In the genomic region with DNA sequence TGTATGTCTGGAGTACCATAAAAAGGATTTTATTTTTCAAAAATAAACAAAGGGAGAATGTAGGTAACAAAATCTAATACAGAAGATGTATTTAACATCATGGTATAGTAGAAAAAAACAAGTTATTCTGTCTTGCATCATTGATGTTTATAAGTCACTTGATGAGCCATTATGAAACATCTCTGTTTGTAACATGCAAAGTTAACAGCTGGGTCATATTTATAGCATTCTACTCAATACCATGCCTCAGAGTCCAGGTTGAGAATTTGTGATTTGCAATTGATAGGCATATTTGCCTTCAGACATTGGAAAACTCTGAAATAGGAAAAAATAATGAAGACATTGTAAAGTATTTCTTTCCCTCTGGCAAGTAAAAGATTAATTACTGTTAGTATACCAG, we compare ENCODE assay signal across 17 cellular contexts. TPM values are rescaled to one million over a fixed set of nuclear protein-coding genes. Genes with fewer than 3 reads are reported as not detected.
A peak's percentile ranks its signal among the peaks of the same experiment; 100 is the strongest.
DNase-seq lines count a peak whose midpoint lies in the region; ATAC-seq and TF ChIP-seq lines count a peak whose summit lies in the region.
"Had no signal": no experiment of that assay in that cellular context is flagged by ENCODE, and none has a peak within 500 bp of the region (broad histone marks: within the 10 kb centered on the region; RNA-seq: fewer than 3 reads in every experiment).

No MANE protein-coding gene starts in this region.

- H3K9me3 ChIP-seq in adrenal gland (replicated peaks in 1 of 3), result no peaks in the 10 kb centered on the region

- H3K4me3 ChIP-seq in adrenal gland, result no peak overlapping the region
- H3K4me3 ChIP-seq: BLaER1, skin epidermis had no signal

- no peak for TF ChIP-seq CTCF in adrenal gland (IDR thresholded peaks at IDR 0.05)

- H3K27me3 ChIP-seq in adrenal gland, result no peaks in the 10 kb centered on the region
- H3K27me3 ChIP-seq: BLaER1 had no signal

- intact Hi-C loops in adrenal gland (cut with DNase I) (loop anchor here (10.0 kb wide), 2 partner anchors 218 to 318 kb away; no protein-coding TSS in a partner anchor), Right ventricle myocardium superior (cut with DNase I) (loop anchor here (5.0 to 10.0 kb wide), 2 partner anchors 95 to 548 kb away; no protein-coding TSS in a partner anchor)

- ATAC-seq in GM18861 (IDR thresholded peaks at IDR 0.05; ENCODE audit: unreplicated experiment) (peak; percentile 28), GM21619 (IDR thresholded peaks at IDR 0.05; ENCODE audit: unreplicated experiment) (peak; percentile 39), HG03432 (IDR thresholded peaks at IDR 0.05; ENCODE audit: unreplicated experiment) (peak; percentile 37), Right ventricle myocardium superior (ENCODE audit: poor library complexity) (no peak), GM18502 (IDR thresholded peaks at IDR 0.05; ENCODE audit: poor library complexity, unreplicated experiment) (no peak)

- no peak overlapping the region for H3K27ac ChIP-seq in adrenal gland
- H3K27ac ChIP-seq: BLaER1, skin epidermis had no signal

- H3K36me3 ChIP-seq in adrenal gland (replicated peaks in 1 of 2), result no peaks in the 10 kb centered on the region
- H3K36me3 ChIP-seq: BLaER1 had no signal

- no peaks in the 10 kb centered on the region for H3K4me1 ChIP-seq in adrenal gland (replicated peaks in 1 of 2)

- peak; percentile 24 for DNase-seq in germinal center (ENCODE audit: low spot score)
- DNase-seq in adrenal gland, result no peak
- DNase-seq in foreskin melanocyte, result no peak
- no peak for DNase-seq in Right ventricle myocardium superior
- DNase-seq: activated CD4-positive, alpha-beta T cell treated with anti-CD3 and anti-CD28 coated beads, Interleukin-2, amount 50 U/mL, for 1 hour; KBM-7; mesendoderm; NCI-H146; NCI-H526 treated with DMSO at 0.1 percent for 48 hours; RPMI8226; T-helper 2 cell had no signal

- no peak for TF ChIP-seq POLR2A in adrenal gland (IDR thresholded peaks at IDR 0.05)

RNA-seq across cellular contexts. Expression of gene IL20RA, which starts 52.3 kb away (rescaled TPM):
- total RNA-seq in adrenal gland, result 10 to 100 TPM in 7 of 8 donors, 1 to 10 TPM in 1; 8.8 to 23.5 (median 17.9) TPM
- polyA plus RNA-seq in adrenal gland, result 1 to 10 TPM; 6.6 to 8.2 (median 8.1) TPM
- 9.1 TPM for total RNA-seq in Right ventricle myocardium superior

Comparison
In these comparisons a context has a peak if more than half of its experiments do, and no peak if none do; other contexts are left out.
1. ATAC-seq: peak in GM18861 (single experiment), GM21619 (single experiment) and HG03432 (single experiment); none in Right ventricle myocardium superior (single experiment) and GM18502 (single experiment).